Comparison of ENCODE assay signal across 1 cellular context in genomic region chr11:47020793-47021624, GRCh38.
TF ChIP-seq lines count a peak whose summit lies in the region.

No MANE protein-coding gene starts in this region.

TF ChIP-seq in GM23338, 12 proteins besides CTCF, POLR2A, EP300 and RAD21 (continued from another document):
- TF ChIP-seq, protein P1, sequence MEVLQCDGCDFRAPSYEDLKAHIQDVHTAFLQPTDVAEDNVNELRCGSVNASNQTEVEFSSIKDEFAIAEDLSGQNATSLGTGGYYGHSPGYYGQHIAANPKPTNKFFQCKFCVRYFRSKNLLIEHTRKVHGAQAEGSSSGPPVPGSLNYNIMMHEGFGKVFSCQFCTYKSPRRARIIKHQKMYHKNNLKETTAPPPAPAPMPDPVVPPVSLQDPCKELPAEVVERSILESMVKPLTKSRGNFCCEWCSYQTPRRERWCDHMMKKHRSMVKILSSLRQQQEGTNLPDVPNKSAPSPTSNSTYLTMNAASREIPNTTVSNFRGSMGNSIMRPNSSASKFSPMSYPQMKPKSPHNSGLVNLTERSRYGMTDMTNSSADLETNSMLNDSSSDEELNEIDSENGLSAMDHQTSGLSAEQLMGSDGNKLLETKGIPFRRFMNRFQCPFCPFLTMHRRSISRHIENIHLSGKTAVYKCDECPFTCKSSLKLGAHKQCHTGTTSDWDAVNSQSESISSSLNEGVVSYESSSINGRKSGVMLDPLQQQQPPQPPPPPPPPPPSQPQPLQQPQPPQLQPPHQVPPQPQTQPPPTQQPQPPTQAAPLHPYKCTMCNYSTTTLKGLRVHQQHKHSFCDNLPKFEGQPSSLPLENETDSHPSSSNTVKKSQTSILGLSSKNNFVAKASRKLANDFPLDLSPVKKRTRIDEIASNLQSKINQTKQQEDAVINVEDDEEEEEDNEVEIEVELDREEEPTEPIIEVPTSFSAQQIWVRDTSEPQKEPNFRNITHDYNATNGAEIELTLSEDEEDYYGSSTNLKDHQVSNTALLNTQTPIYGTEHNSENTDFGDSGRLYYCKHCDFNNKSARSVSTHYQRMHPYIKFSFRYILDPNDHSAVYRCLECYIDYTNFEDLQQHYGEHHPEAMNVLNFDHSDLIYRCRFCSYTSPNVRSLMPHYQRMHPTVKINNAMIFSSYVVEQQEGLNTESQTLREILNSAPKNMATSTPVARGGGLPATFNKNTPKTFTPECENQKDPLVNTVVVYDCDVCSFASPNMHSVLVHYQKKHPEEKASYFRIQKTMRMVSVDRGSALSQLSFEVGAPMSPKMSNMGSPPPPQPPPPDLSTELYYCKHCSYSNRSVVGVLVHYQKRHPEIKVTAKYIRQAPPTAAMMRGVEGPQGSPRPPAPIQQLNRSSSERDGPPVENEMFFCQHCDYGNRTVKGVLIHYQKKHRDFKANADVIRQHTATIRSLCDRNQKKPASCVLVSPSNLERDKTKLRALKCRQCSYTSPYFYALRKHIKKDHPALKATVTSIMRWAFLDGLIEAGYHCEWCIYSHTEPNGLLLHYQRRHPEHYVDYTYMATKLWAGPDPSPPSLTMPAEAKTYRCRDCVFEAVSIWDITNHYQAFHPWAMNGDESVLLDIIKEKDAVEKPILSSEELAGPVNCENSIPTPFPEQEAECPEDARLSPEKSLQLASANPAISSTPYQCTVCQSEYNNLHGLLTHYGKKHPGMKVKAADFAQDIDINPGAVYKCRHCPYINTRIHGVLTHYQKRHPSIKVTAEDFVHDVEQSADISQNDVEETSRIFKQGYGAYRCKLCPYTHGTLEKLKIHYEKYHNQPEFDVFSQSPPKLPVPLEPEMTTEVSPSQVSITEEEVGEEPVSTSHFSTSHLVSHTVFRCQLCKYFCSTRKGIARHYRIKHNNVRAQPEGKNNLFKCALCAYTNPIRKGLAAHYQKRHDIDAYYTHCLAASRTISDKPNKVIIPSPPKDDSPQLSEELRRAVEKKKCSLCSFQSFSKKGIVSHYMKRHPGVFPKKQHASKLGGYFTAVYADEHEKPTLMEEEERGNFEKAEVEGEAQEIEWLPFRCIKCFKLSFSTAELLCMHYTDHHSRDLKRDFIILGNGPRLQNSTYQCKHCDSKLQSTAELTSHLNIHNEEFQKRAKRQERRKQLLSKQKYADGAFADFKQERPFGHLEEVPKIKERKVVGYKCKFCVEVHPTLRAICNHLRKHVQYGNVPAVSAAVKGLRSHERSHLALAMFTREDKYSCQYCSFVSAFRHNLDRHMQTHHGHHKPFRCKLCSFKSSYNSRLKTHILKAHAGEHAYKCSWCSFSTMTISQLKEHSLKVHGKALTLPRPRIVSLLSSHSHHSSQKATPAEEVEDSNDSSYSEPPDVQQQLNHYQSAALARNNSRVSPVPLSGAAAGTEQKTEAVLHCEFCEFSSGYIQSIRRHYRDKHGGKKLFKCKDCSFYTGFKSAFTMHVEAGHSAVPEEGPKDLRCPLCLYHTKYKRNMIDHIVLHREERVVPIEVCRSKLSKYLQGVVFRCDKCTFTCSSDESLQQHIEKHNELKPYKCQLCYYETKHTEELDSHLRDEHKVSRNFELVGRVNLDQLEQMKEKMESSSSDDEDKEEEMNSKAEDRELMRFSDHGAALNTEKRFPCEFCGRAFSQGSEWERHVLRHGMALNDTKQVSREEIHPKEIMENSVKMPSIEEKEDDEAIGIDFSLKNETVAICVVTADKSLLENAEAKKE (CRISPR knock-in tag; IDR thresholded peaks at IDR 0.05) = no peak
- TF ChIP-seq POLR2AphosphoS5 (IDR thresholded peaks at IDR 0.05; ENCODE audit: low read depth) (no peak), ZNF114 (CRISPR knock-in tag; IDR thresholded peaks at IDR 0.05) (no peak), STAT1 (IDR thresholded peaks at IDR 0.05; ENCODE audit: unreplicated experiment) (no peak), NANOG (IDR thresholded peaks at IDR 0.05; ENCODE audit: borderline replicate concordance) (no peak), ZNF331 (CRISPR knock-in tag; IDR thresholded peaks at IDR 0.05; ENCODE audit: low read depth) (no peak), ETS1 (IDR thresholded peaks at IDR 0.05) (no peak)
